ENCODE assay signal across 8 cellular contexts in the genomic region with DNA sequence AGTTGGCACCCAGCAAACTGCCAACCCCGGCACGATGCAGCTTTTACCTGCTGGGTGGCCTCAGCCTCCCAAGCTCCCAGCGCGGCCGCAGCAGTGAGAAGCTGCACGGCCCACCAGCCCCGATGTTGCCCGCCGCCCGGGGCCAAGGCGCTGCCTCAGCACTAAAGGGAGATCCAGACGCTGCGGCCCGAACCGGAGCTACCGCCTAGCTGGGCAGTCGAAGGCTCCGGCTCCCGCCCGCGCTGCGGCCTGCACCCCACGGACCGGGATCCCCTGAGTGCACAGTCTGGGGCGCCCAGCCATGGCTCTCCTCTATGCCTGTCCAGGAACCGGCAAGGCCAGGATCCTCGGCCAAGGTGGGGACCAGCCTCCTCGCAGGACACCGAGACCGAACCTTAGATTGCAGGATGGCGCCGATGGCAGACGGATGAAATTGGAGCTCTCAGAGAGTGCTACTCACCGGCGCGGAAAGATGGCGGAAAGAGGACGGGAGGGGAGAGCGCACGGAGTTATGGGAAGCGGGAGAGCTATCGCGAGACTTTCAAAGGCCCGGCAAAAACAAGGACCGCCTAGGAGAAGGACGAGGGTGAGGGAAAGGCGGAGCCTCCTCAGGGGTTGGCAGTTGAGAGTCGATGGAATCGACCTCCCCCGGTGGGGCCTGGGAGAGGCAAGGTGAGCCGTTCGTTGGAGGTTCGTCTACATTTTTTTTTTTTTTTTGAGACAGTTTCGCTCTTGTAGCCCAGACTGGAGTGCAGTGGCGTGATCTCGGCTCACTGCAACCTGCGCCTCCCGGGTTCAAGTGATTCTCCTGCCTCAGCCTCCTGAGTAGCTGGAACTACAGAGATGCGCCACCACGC. TPM values are rescaled to one million over a fixed set of nuclear protein-coding genes. Genes with fewer than 3 reads are reported as not detected.
A peak's percentile ranks its signal among the peaks of the same experiment; 100 is the strongest.
DNase-seq lines count a peak whose midpoint lies in the region; ATAC-seq, FAIRE-seq and TF ChIP-seq lines count a peak whose summit lies in the region.

RPS15A (minus strand) TSS at position 485 of the 857 bp plus-strand sequence. CDS start 1,221 bp downstream, outside the sequence.

- peak; percentile 93 for ATAC-seq in HG02759 (IDR thresholded peaks at IDR 0.05; ENCODE audit: unreplicated experiment)
- peak; percentile 100 for ATAC-seq in Right ventricle myocardium inferior
- peak; percentile 96 to 99 (median 98) for ATAC-seq in pancreas

- peaks cover 4 to 38% (median 21%) of the 10 kb centered on the region in 3 donors for H3K36me3 ChIP-seq in pancreas
- H3K36me3 ChIP-seq in tibial artery = peaks cover 39 to 65% (median 60%) of the 10 kb centered on the region in 3 donors

- DNase-seq in GM12864 (ENCODE audit: low read depth) (peak; percentile 96), NCI-H1417 (lab: John Stamatoyannopoulos, UW) (peak; percentile 84 to 97 (median 93)), SW 1271 (lab: John Stamatoyannopoulos, UW) (peak; percentile 88 to 93), Right ventricle myocardium inferior (ENCODE audit: missing footprints) (peak; percentile 94), pancreas (peak; percentile 87 to 97 (median 96)), tibial artery (peak; percentile 95 to 97)
- DNase-seq in activated naive CD8-positive, alpha-beta T cell treated with anti-CD3 and anti-CD28 coated beads, Interleukin-2, amount 50 U/mL, for 16 hours (ENCODE audit: low read depth, low spot score) = peak; percentile 87

- peaks cover 12 to 36% (median 25%) of the 10 kb centered on the region in 3 donors for H3K4me1 ChIP-seq in pancreas
- H3K4me1 ChIP-seq in tibial artery = peaks cover 0 to 49% (median 34%) of the 10 kb centered on the region in 4 donors

- no peak for TF ChIP-seq CTCF in GM12864 (IDR thresholded peaks at IDR 0.05; ENCODE audit: low read depth, low read length, missing control alignments)
- TF ChIP-seq CTCF in pancreas (IDR thresholded peaks at IDR 0.05) = no peak
- TF ChIP-seq CTCF in tibial artery (IDR thresholded peaks at IDR 0.05) = no peak

- H3K4me3 ChIP-seq in GM12864 (ENCODE audit: low read depth, low read length) (peak within 1 kb of the TSS; percentile 93), pancreas (peak within 1 kb of the TSS; percentile 81 to 93 (median 84)), tibial artery (peak within 1 kb of the TSS; percentile 63 to 65)

- no peak for FAIRE-seq in pancreas (lab: Jason Lieb, UNC)

- H3K27me3 ChIP-seq in pancreas (no peaks in the 10 kb centered on the region), tibial artery (no peaks in the 10 kb centered on the region)

- intact Hi-C loops in Right ventricle myocardium inferior (cut with DNase I) (loop anchor here (1.0 kb wide), 1 partner anchor 11 kb away; the partner anchor contains the start of gene ARL6IP1), pancreas (cut with DNase I) (no loop called here), tibial artery (cut with DNase I; ENCODE audit: low total_unique reads) (no loop called here)

- H3K9me3 ChIP-seq in pancreas (no peaks in the 10 kb centered on the region), tibial artery (no peaks in the 10 kb centered on the region)

- peak within 1 kb of the TSS; percentile 40 to 78 (median 75) for H3K27ac ChIP-seq in pancreas
- peak within 1 kb of the TSS; percentile 74 to 81 for H3K27ac ChIP-seq in tibial artery

- WGBS in pancreas, 2 donors = 1 to 2% methylated on average over 58 to 60 of the region's 60 CpGs

RNA-seq across cellular contexts. Expression of gene RPS15A, which starts in this region (rescaled TPM):
- 750 TPM for total RNA-seq in Right ventricle myocardium inferior
- total RNA-seq in pancreas = 100 to 1,000 TPM; 521 to 940 (median 762) TPM
- 1,000 to 10,000 TPM; 1,660 to 1,808 TPM for polyA plus RNA-seq in pancreas

Comparison
In these comparisons a context has a peak if more than half of its experiments do, and no peak if none do; other contexts are left out.
1. Peak in every context shown above with its lines: DNase-seq, ATAC-seq, H3K4me3 ChIP-seq and H3K27ac ChIP-seq.